1 cellular context compared by ENCODE assay signal in genomic region chr16:58418601-58419000, GRCh38.
TF ChIP-seq lines count a peak whose summit lies in the region.

No MANE protein-coding gene starts in this region.

TF ChIP-seq in HepG2, 621 proteins besides CTCF, POLR2A, EP300 and RAD21 (continued from another document):
- TF ChIP-seq KDM3A (CRISPR knock-in tag; IDR thresholded peaks at IDR 0.05; ENCODE audit: low read depth) (no peak), CBX2 (IDR thresholded peaks at IDR 0.05; ENCODE audit: low read depth, low read length) (no peak), CBX2 (CRISPR knock-in tag; IDR thresholded peaks at IDR 0.05; ENCODE audit: low read depth) (no peak), NCOA5 (CRISPR knock-in tag; IDR thresholded peaks at IDR 0.05) (no peak), MAF1 (CRISPR knock-in tag; IDR thresholded peaks at IDR 0.05; ENCODE audit: borderline replicate concordance) (no peak), HNF4A (CRISPR knock-in tag; IDR thresholded peaks at IDR 0.05) (no peak), RBM39 (IDR thresholded peaks at IDR 0.05; ENCODE audit: low read depth, low read length, poor library complexity, severe bottlenecking) (no peak), KDM1A (CRISPR knock-in tag; IDR thresholded peaks at IDR 0.05) (no peak), HMG20A (CRISPR knock-in tag; IDR thresholded peaks at IDR 0.05; ENCODE audit: borderline replicate concordance) (no peak)
